In the genomic region with DNA sequence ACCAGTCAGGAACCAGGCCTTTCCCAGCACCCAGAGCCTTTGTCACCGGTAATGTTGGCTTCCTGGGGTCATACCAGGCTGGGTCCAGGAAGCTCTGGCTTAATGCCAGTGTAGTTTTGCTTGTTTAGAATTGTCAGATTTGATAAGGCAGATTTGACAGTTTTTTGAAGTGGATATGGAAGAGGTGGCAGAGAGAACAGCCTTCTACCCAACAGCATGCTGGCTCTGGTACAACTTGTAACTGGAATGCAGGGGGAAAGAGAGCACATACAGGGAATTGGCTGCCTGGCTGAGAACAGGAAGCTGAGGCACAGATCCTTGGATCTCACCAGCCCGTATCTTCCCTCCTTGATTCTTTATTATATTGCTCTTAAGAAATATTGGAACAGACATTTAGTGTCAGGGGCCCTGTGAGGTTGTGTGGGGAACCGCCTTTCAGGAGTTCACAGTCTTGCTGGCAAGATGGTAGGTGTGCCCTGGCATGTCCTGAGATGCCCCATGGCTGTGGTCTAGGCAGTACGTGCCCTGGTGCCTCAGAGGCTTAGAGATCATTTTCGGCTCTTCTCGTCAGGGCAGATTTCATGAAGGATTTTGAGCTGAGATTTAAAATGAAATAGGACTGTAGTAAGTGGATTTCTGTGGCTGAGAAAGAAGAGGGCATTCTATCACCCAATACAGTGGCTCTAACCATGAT, we compare ENCODE assay signal across 12 cellular contexts.
A peak's percentile ranks its signal among the peaks of the same experiment; 100 is the strongest.
DNase-seq lines count a peak whose midpoint lies in the region; ATAC-seq, FAIRE-seq and TF ChIP-seq lines count a peak whose summit lies in the region.
"Had no signal": no experiment of that assay in that cellular context is flagged by ENCODE, and none has a peak within 500 bp of the region (broad histone marks: within the 10 kb centered on the region; RNA-seq: fewer than 3 reads in every experiment).

No MANE protein-coding gene starts in this region.

- H3K79me1 ChIP-seq in H9 (ENCODE audit: insufficient read depth, low read depth, low read length, poor library complexity, severe bottlenecking): peaks cover 5% of the 10 kb centered on the region

- no peaks in the 10 kb centered on the region for H3K36me3 ChIP-seq in astrocyte (ENCODE audit: insufficient read depth, low read length)

- intact Hi-C loops in left cardiac atrium (cut with DNase I): loop anchor here (2.0 to 10.0 kb wide), 7 partner anchors 126 to 345 kb away; no protein-coding TSS in a partner anchor

- peaks cover 68 to 71% of the 10 kb centered on the region in 2 experiments for H3K4me1 Mint-ChIP-seq in H9
- peaks cover 25% of the 10 kb centered on the region for H3K4me1 Mint-ChIP-seq in astrocyte (ENCODE audit: low read depth, unreplicated experiment)
- H3K4me1 Mint-ChIP-seq in T-cell: peaks cover 4 to 7% (median 5%) of the 10 kb centered on the region in 3 donors

- no peak overlapping the region for H3K56ac ChIP-seq in H9 (ENCODE audit: insufficient read length, low read depth, low read length)

- H4K8ac ChIP-seq in H9 (replicated peaks; ENCODE audit: insufficient read length, low read depth, low read length): no peak overlapping the region

- DNase-seq in H9 (no peak), astrocyte (ENCODE audit: low read depth) (peak; percentile 14), left cardiac atrium (no peak), T-cell (no peak), kidney tubule cell (ENCODE audit: low spot score) (no peak)
- DNase-seq: activated CD4-positive, alpha-beta T cell treated with anti-CD3 and anti-CD28 coated beads, Interleukin-2, amount 50 U/mL, for 1 hour; COR-L47 had no signal

- H3K9ac ChIP-seq in H9 (ENCODE audit: extremely low read depth, insufficient read length, low read length): no peak overlapping the region
- no peak overlapping the region for H3K9ac ChIP-seq in astrocyte (ENCODE audit: low read length)

- CTCF ChIA-PET in T-cell (lab: Charles Lee): interaction anchor here in 1 of 2 donors (0.6 to 2.0 kb wide), 3 partner anchors 9 to 37 kb away, joined by 3 to 7 read pairs (median 3); no protein-coding TSS in a partner anchor

- H2BK15ac ChIP-seq in H9 (ENCODE audit: low read depth, low read length): no peak overlapping the region

- H2BK20ac ChIP-seq in H9 (ENCODE audit: low read depth, low read length, poor library complexity, severe bottlenecking): no peak overlapping the region

- no peak overlapping the region for H2BK120ac ChIP-seq in H9 (ENCODE audit: low read depth, low read length, poor library complexity, severe bottlenecking)

- H3K36me3 Mint-ChIP-seq in H9 (ENCODE audit: insufficient read depth in 1 of 3, low read depth in 3 of 3): peaks cover 3 to 7% (median 6%) of the 10 kb centered on the region in 3 experiments; a peak in 5 of 7 replicates
- H3K36me3 Mint-ChIP-seq in astrocyte (ENCODE audit: low read depth, unreplicated experiment): peaks cover 1% of the 10 kb centered on the region
- H3K36me3 Mint-ChIP-seq in T-cell: no peaks in the 10 kb centered on the region
- H3K36me3 Mint-ChIP-seq: activated naive CD4-positive, alpha-beta T cell treated with anti-CD3 and anti-CD28 coated beads, Interleukin-2, amount 50 U/mL, for 72 hours had no signal

- H4K20me1 ChIP-seq in H9 (ENCODE audit: control insufficient read depth, insufficient read depth, insufficient read length): no peaks in the 10 kb centered on the region
- H4K20me1 ChIP-seq in astrocyte (ENCODE audit: insufficient read depth, low read length): no peaks in the 10 kb centered on the region

- no peak overlapping the region for H2BK12ac ChIP-seq in H9 (ENCODE audit: insufficient read length, low read depth, low read length)

- no CpG with 5 or more reads among the region's 6 CpGs for WGBS in H9 (ENCODE audit: extremely low coverage, insufficient read length, low lambda C conversion rate)

- no peak overlapping the region for H3T11ph ChIP-seq in H9 (ENCODE audit: low read length)

- no peak overlapping the region for H4K5ac ChIP-seq in H9 (ENCODE audit: insufficient read length, low read depth, low read length)

- H3K27ac ChIP-seq in H9 (ENCODE audit: insufficient read length, low read depth, low read length) (no peak overlapping the region), astrocyte (ENCODE audit: low read depth, low read length) (no peak overlapping the region), skin epidermis (peak overlapping the region in 15 of 21 experiments; percentile 5 to 70 (median 45))

- no peak for FAIRE-seq in astrocyte (lab: Jason Lieb, UNC)
- FAIRE-seq: islet of Langerhans had no signal

- H3K27me3 ChIP-seq in H9 (ENCODE audit: insufficient read depth, low read length) (no peaks in the 10 kb centered on the region), astrocyte (ENCODE audit: insufficient read depth, low read length) (peaks cover 4% of the 10 kb centered on the region)

- H3K4me3 ChIP-seq in astrocyte (ENCODE audit: insufficient read depth, low read depth, low read length) (no peak overlapping the region), skin epidermis (no peak overlapping the region)

- no peak overlapping the region for H3K23ac ChIP-seq in H9 (ENCODE audit: insufficient read length, low read depth, low read length)

- peak; percentile 32 to 37 for ATAC-seq in left cardiac atrium
- ATAC-seq in GM19328 (IDR thresholded peaks at IDR 0.05; ENCODE audit: unreplicated experiment): no peak
- no peak for ATAC-seq in T-cell (replicated peaks in 1 of 4)
- ATAC-seq in HG03520 (IDR thresholded peaks at IDR 0.05; ENCODE audit: unreplicated experiment): no peak
- ATAC-seq: activated naive CD4-positive, alpha-beta T cell treated with anti-CD3 and anti-CD28 coated beads, Interleukin-2, amount 50 U/mL, for 72 hours had no signal

- H3K4me2 ChIP-seq in H9 (ENCODE audit: insufficient read depth, insufficient read length, low read length): no peak overlapping the region
- H3K4me2 ChIP-seq in astrocyte (ENCODE audit: low read length): no peak overlapping the region

- H2AFZ ChIP-seq in H9 (ENCODE audit: low read length): no peak overlapping the region
- no peak overlapping the region for H2AFZ ChIP-seq in astrocyte (ENCODE audit: low read depth, low read length)

- TF ChIP-seq CTCF in H9 (conservative IDR thresholded peaks at IDR 0.05) (no peak), astrocyte (IDR thresholded peaks at IDR 0.05; ENCODE audit: insufficient read depth, low read depth, low read length) (no peak)

- no peak overlapping the region for H3K4ac ChIP-seq in H9 (ENCODE audit: low read depth, low read length)

- H3K4me1 ChIP-seq in H9 (ENCODE audit: insufficient read depth, low read length) (peaks cover 4% of the 10 kb centered on the region; the same call in 1 of the 2 replicates), astrocyte (ENCODE audit: insufficient read depth, low read length) (peaks cover 10% of the 10 kb centered on the region)

- H3K27me3 Mint-ChIP-seq in H9 (ENCODE audit: low read depth) (no peaks in the 10 kb centered on the region), astrocyte (ENCODE audit: low read depth, unreplicated experiment) (no peaks in the 10 kb centered on the region), T-cell (peaks cover 5% of the 10 kb centered on the region in 2 donors)

- POLR2A ChIA-PET in T-cell (lab: Charles Lee): no interaction called here

- H3K18ac ChIP-seq in H9 (ENCODE audit: insufficient read length, low read depth, low read length): no peak overlapping the region

- H2AK5ac ChIP-seq in H9 (ENCODE audit: insufficient read length, low read length): no peak overlapping the region

- no peaks in the 10 kb centered on the region for H3K23me2 ChIP-seq in H9 (ENCODE audit: insufficient read length, low read depth, low read length, poor library complexity, severe bottlenecking)

- peaks cover 4% of the 10 kb centered on the region; the same call in 1 of the 2 replicates for H3K79me2 ChIP-seq in H9 (ENCODE audit: insufficient read depth, low read length)
- peaks cover 3% of the 10 kb centered on the region for H3K79me2 ChIP-seq in astrocyte (ENCODE audit: insufficient read depth, low read length)

- H4K91ac ChIP-seq in H9 (ENCODE audit: insufficient read length, low read depth, low read length): no peak overlapping the region

- H3K4me3 Mint-ChIP-seq in H9 (no peak overlapping the region), astrocyte (ENCODE audit: unreplicated experiment) (no peak overlapping the region), T-cell (no peak overlapping the region)

- no peaks in the 10 kb centered on the region for H3K9me3 Mint-ChIP-seq in H9
- H3K9me3 Mint-ChIP-seq in astrocyte (ENCODE audit: unreplicated experiment): no peaks in the 10 kb centered on the region
- no peaks in the 10 kb centered on the region for H3K9me3 Mint-ChIP-seq in T-cell
- H3K9me3 Mint-ChIP-seq: activated naive CD4-positive, alpha-beta T cell treated with anti-CD3 and anti-CD28 coated beads, Interleukin-2, amount 50 U/mL, for 72 hours had no signal

- no peak overlapping the region for H2BK5ac ChIP-seq in H9 (ENCODE audit: insufficient read length, low read length)

- no peaks in the 10 kb centered on the region for H3K9me3 ChIP-seq in H9 (ENCODE audit: control insufficient read depth, low read depth, low read length)
- H3K9me3 ChIP-seq in astrocyte (ENCODE audit: insufficient read depth, low read depth, low read length): no peaks in the 10 kb centered on the region

- H3K14ac ChIP-seq in H9 (ENCODE audit: insufficient read depth, low read length): no peak overlapping the region

- peak overlapping the region; percentile 4 to 97 (median 97); a peak in 6 of 7 replicates for H3K27ac Mint-ChIP-seq in H9
- no peak overlapping the region for H3K27ac Mint-ChIP-seq in astrocyte (ENCODE audit: unreplicated experiment)
- H3K27ac Mint-ChIP-seq in T-cell: no peak overlapping the region
- H3K27ac Mint-ChIP-seq: activated naive CD4-positive, alpha-beta T cell treated with anti-CD3 and anti-CD28 coated beads, Interleukin-2, amount 50 U/mL, for 72 hours had no signal

Comparison
In these comparisons a context has a peak if more than half of its experiments do, and no peak if none do; other contexts are left out.
1. H3K27ac ChIP-seq: peak in skin epidermis (15 of 21); none in H9 (single experiment) and astrocyte (single experiment).
2. H3K27ac Mint-ChIP-seq: peak in H9 (3 of 3); none in astrocyte (single experiment) and T-cell (0 of 2).
3. ATAC-seq: peak in left cardiac atrium (2 of 2); none in GM19328 (single experiment), T-cell (0 of 4) and HG03520 (single experiment).